Comparison of ENCODE assay signal across 13 cellular contexts in genomic region chr1:64920936-64921589, GRCh38. TPM values are rescaled to one million over a fixed set of nuclear protein-coding genes. Genes with fewer than 3 reads are reported as not detected.
DNase-seq lines count a peak whose midpoint lies in the region; ATAC-seq and TF ChIP-seq lines count a peak whose summit lies in the region.
"Had no signal": no experiment of that assay in that cellular context is flagged by ENCODE, and none has a peak within 500 bp of the region (broad histone marks: within the 10 kb centered on the region; RNA-seq: fewer than 3 reads in every experiment).

No MANE protein-coding gene starts in this region.

- peak overlapping the region; percentile 14; the same call in 1 of the 2 replicates for H3K9ac ChIP-seq in PC-3 (ENCODE audit: low read length)

- no peak overlapping the region for H2AFZ ChIP-seq in PC-3 (ENCODE audit: low read length)

- no peaks in the 10 kb centered on the region for H3K36me3 ChIP-seq in CD8-positive, alpha-beta memory T cell (ENCODE audit: insufficient read depth, low read length)
- no peaks in the 10 kb centered on the region for H3K36me3 ChIP-seq in PC-3 (ENCODE audit: low read depth, low read length)

- no peak for TF ChIP-seq CTCF in PC-3 (conservative IDR thresholded peaks at IDR 0.05; ENCODE audit: low read depth, low read length)

- DNase-seq in CD8-positive, alpha-beta memory T cell: no peak
- peak; percentile 87 for DNase-seq in PC-3
- peak; percentile 68 for DNase-seq in dedifferentiated amniotic fluid mesenchymal stem cell (ENCODE audit: extremely low spot score)
- no peak for DNase-seq in naive thymus-derived CD8-positive, alpha-beta T cell
- no peak for DNase-seq in NCI-H2107 (lab: John Stamatoyannopoulos, UW)
- no peak for DNase-seq in NCI-H2029 (lab: John Stamatoyannopoulos, UW)
- DNase-seq in T-helper 9 cell: no peak
- DNase-seq: activated CD4-positive, alpha-beta T cell treated with anti-CD3 and anti-CD28 coated beads for 48 hours; mesendoderm; NCI-H1930 had no signal

- H3K27ac Mint-ChIP-seq in CD8-positive, alpha-beta memory T cell: peak overlapping the region in 6 of 8 donors; percentile 9 to 88 (median 48)
- peak overlapping the region in 8 of 10 donors; percentile 2 to 71 (median 30) for H3K27ac Mint-ChIP-seq in naive thymus-derived CD8-positive, alpha-beta T cell

- H3K4me3 Mint-ChIP-seq in CD8-positive, alpha-beta memory T cell: peak overlapping the region in 6 of 7 donors; percentile 6 to 65 (median 50)
- H3K4me3 Mint-ChIP-seq in naive thymus-derived CD8-positive, alpha-beta T cell: peak overlapping the region in 5 of 10 donors; percentile 1 to 60 (median 16)
- H3K4me3 Mint-ChIP-seq: brain had no signal

- peaks cover 5% of the 10 kb centered on the region for H3F3A ChIP-seq in PC-3 (ENCODE audit: low read length, unreplicated experiment)

- H3K27me3 ChIP-seq in CD8-positive, alpha-beta memory T cell (ENCODE audit: insufficient read depth, low read length, poor library complexity, severe bottlenecking): no peaks in the 10 kb centered on the region
- no peaks in the 10 kb centered on the region for H3K27me3 ChIP-seq in PC-3 (ENCODE audit: low read length)

- no peak overlapping the region for H3K27ac ChIP-seq in CD8-positive, alpha-beta memory T cell (ENCODE audit: low read depth, low read length)
- peak overlapping the region; percentile 73 for H3K27ac ChIP-seq in PC-3 (ENCODE audit: low read length)

- CTCF ChIA-PET in CD8-positive, alpha-beta memory T cell (lab: Charles Lee): interaction anchor here (0.6 to 2.2 kb wide), 2 partner anchors 18 to 45 kb away, joined by 3 to 10 read pairs; partner anchors contain the start of gene JAK1
- CTCF ChIA-PET in PC-3 (lab: Charles Lee): no interaction called here

- intact Hi-C loops in PC-3 (cut with micrococcal nuclease): no loop called here

- H3K36me3 Mint-ChIP-seq in CD8-positive, alpha-beta memory T cell: peaks cover 0 to 15% (median 0%) of the 10 kb centered on the region in 3 donors
- peaks cover 0 to 3% (median 3%) of the 10 kb centered on the region in 3 donors for H3K36me3 Mint-ChIP-seq in naive thymus-derived CD8-positive, alpha-beta T cell
- H3K36me3 Mint-ChIP-seq: brain had no signal

- no peaks in the 10 kb centered on the region for H3K27me3 Mint-ChIP-seq in CD8-positive, alpha-beta memory T cell
- H3K27me3 Mint-ChIP-seq in naive thymus-derived CD8-positive, alpha-beta T cell: no peaks in the 10 kb centered on the region
- H3K27me3 Mint-ChIP-seq: brain had no signal

- H3K4me3 ChIP-seq in CD8-positive, alpha-beta memory T cell (ENCODE audit: low read length): no peak overlapping the region
- H3K4me3 ChIP-seq in PC-3 (ENCODE audit: low read length): peak overlapping the region; percentile 29; the same call in 1 of the 2 replicates

- no peaks in the 10 kb centered on the region for H4K20me1 ChIP-seq in PC-3 (ENCODE audit: low read length)

- H3K9me3 Mint-ChIP-seq in CD8-positive, alpha-beta memory T cell: no peaks in the 10 kb centered on the region
- H3K9me3 Mint-ChIP-seq in naive thymus-derived CD8-positive, alpha-beta T cell: no peaks in the 10 kb centered on the region
- H3K9me3 Mint-ChIP-seq: brain had no signal

- H3K79me2 ChIP-seq in PC-3 (ENCODE audit: low read length): peaks cover 84% of the 10 kb centered on the region

- no peaks in the 10 kb centered on the region for H3K9me2 ChIP-seq in PC-3 (replicated peaks; ENCODE audit: low read length)

- no TSS peak for BruUV-seq in PC-3 (replicated peaks; lab: Mats Ljungman, UMichigan)

- H3K4me2 ChIP-seq in PC-3 (ENCODE audit: low read length): peak overlapping the region; percentile 64

- peak; percentile 77 for ATAC-seq in PC-3
- ATAC-seq in naive thymus-derived CD8-positive, alpha-beta T cell: no peak
- ATAC-seq in HG02642 (IDR thresholded peaks at IDR 0.05; ENCODE audit: poor library complexity, unreplicated experiment): no peak
- ATAC-seq: sciatic nerve had no signal

- POLR2A ChIA-PET in CD8-positive, alpha-beta memory T cell (lab: Charles Lee): no interaction called here
- POLR2A ChIA-PET in PC-3 (lab: Charles Lee; ENCODE audit: unreplicated experiment): no interaction called here
- POLR2A ChIA-PET in naive thymus-derived CD8-positive, alpha-beta T cell (lab: Charles Lee): interaction anchor here (0.6 to 1.6 kb wide), 3 partner anchors 46 to 110 kb away, joined by 3 read pairs; no protein-coding TSS in a partner anchor

- peaks cover 81% of the 10 kb centered on the region for H3K4me1 ChIP-seq in CD8-positive, alpha-beta memory T cell (ENCODE audit: insufficient read depth, low read length)
- peaks cover 60% of the 10 kb centered on the region for H3K4me1 ChIP-seq in PC-3 (ENCODE audit: insufficient read depth, low read length)

- peaks cover 93 to 100% (median 100%) of the 10 kb centered on the region in 3 donors for H3K4me1 Mint-ChIP-seq in CD8-positive, alpha-beta memory T cell
- peaks cover 57 to 98% (median 95%) of the 10 kb centered on the region in 4 donors for H3K4me1 Mint-ChIP-seq in naive thymus-derived CD8-positive, alpha-beta T cell

- H3K9me3 ChIP-seq in CD8-positive, alpha-beta memory T cell (ENCODE audit: low read length): no peaks in the 10 kb centered on the region
- H3K9me3 ChIP-seq in PC-3 (ENCODE audit: low read length): no peaks in the 10 kb centered on the region

RNA-seq across cellular contexts. Expression of gene JAK1, which starts 45.3 kb away (rescaled TPM):
- 100 to 1,000 TPM; 106 to 108 TPM for total RNA-seq in CD8-positive, alpha-beta memory T cell
- polyA plus RNA-seq in CD8-positive, alpha-beta memory T cell: 300 TPM
- total RNA-seq in PC-3 (2014; rRNA removed): 44.1 and 52.2 TPM in 2 replicates
- total RNA-seq in naive thymus-derived CD8-positive, alpha-beta T cell: 100 to 1,000 TPM; 346 to 361 TPM
- polyA plus RNA-seq in naive thymus-derived CD8-positive, alpha-beta T cell: 100 to 1,000 TPM; 162 to 244 (median 174) TPM

Comparison
In these comparisons a context has a peak if more than half of its experiments do, and no peak if none do; other contexts are left out.
1. DNase-seq: peak in PC-3 (single experiment) and dedifferentiated amniotic fluid mesenchymal stem cell (single experiment); none in CD8-positive, alpha-beta memory T cell (0 of 5), naive thymus-derived CD8-positive, alpha-beta T cell (0 of 10), NCI-H2107 (single experiment), NCI-H2029 (single experiment) and T-helper 9 cell (single experiment).